ENCODE assay signal across 10 cellular contexts in genomic region chr20:24060851-24061590, GRCh38.
"Had no signal": no experiment of that assay in that cellular context is flagged by ENCODE, and none has a peak within 500 bp of the region (broad histone marks: within the 10 kb centered on the region; RNA-seq: fewer than 3 reads in every experiment).

No MANE protein-coding gene starts in this region.

- H3K27ac ChIP-seq: parathyroid adenoma, uterus had no signal

- H3K4me3 ChIP-seq: uterus had no signal

- ATAC-seq: T-cell had no signal

- H2AFZ ChIP-seq: parathyroid adenoma had no signal

- H3K79me2 ChIP-seq: parathyroid adenoma had no signal

- H3K36me3 ChIP-seq: uterus had no signal

- DNase-seq: activated CD4-positive, alpha-beta T cell treated with anti-CD3 and anti-CD28 coated beads for 1 hour; activated CD4-positive, alpha-beta T cell treated with anti-CD3 and anti-CD28 coated beads, Interleukin-2, amount 50 U/mL, for 48 hours; activated naive CD4-positive, alpha-beta T cell treated with anti-CD3 and anti-CD28 coated beads, Interleukin-2, amount 10 ng/mL, durations not matched to agents 7 days and 5 days; kidney glomerular epithelial cell; stimulated activated CD4-positive, alpha-beta T cell treated with anti-CD3 and anti-CD28 coated beads, Interleukin-12 subunit alpha, Interleukin-12 subunit beta, amount 100 ng/mL, for 4 hours; stimulated activated CD4-positive, alpha-beta T cell treated with anti-CD3 and anti-CD28 coated beads, Interleukin-2, amount 100 ng/mL, for 24 hours; T-cell; T1000; uterus had no signal

- H3K27me3 ChIP-seq: uterus had no signal

- H3K4me1 ChIP-seq: parathyroid adenoma, uterus had no signal

- H3K9ac ChIP-seq: parathyroid adenoma had no signal

- H3K9me3 ChIP-seq: uterus had no signal
